Comparison of ENCODE assay signal across 11 cellular contexts in genomic region chr1:183030053-183030452, GRCh38. TPM values are rescaled to one million over a fixed set of nuclear protein-coding genes. Genes with fewer than 3 reads are reported as not detected.
DNase-seq lines count a peak whose midpoint lies in the region; ATAC-seq, FAIRE-seq and TF ChIP-seq lines count a peak whose summit lies in the region.
"Had no signal": no experiment of that assay in that cellular context is flagged by ENCODE, and none has a peak within 500 bp of the region (broad histone marks: within the 10 kb centered on the region; RNA-seq: fewer than 3 reads in every experiment).

No MANE protein-coding gene starts in this region.

- peak overlapping the region; percentile 25 for H3K4me3 ChIP-seq in coronary artery
- H3K4me3 ChIP-seq: uterus had no signal

- TF ChIP-seq POLR2A in H54 (IDR thresholded peaks at IDR 0.05; ENCODE audit: low read depth, low read length), result no peak

- FAIRE-seq in H54 (lab: Jason Lieb, UNC), result peak; percentile 6

- peak overlapping the region in 1 of 2 donors; percentile 29 for H3K27ac ChIP-seq in coronary artery
- H3K27ac ChIP-seq: uterus had no signal

- TF ChIP-seq CTCF in coronary artery (IDR thresholded peaks at IDR 0.05) (no peak), omental fat pad (IDR thresholded peaks at IDR 0.05) (no peak)

- ATAC-seq in omental fat pad (ENCODE audit: low FRiP score) (peak; percentile 19), HG03342 (IDR thresholded peaks at IDR 0.05; ENCODE audit: unreplicated experiment) (no peak)

- DNase-seq in H54 (ENCODE audit: insufficient read length, low spot score) (no peak), NCI-H774 (lab: John Stamatoyannopoulos, UW) (peak; percentile 40), coronary artery (ENCODE audit: low spot score) (no peak), omental fat pad (ENCODE audit: low spot score) (no peak), NCI-H748 (lab: John Stamatoyannopoulos, UW; ENCODE audit: unreplicated experiment) (no peak), NCI-H2227 treated with DMSO at 0.1 percent for 48 hours (lab: John Stamatoyannopoulos, UW) (no peak)
- no peak for DNase-seq in activated CD4-positive, alpha-beta T cell treated with anti-CD3 and anti-CD28 coated beads, Interleukin-2, amount 50 U/mL, for 4 hours
- DNase-seq: activated CD4-positive, alpha-beta T cell treated with anti-CD3 and anti-CD28 coated beads for 1 hour; cortex of kidney; uterus had no signal

RNA-seq across cellular contexts. Expression of gene LAMC1, which starts 6.8 kb away (rescaled TPM):
- total RNA-seq in omental fat pad, result 100 to 1,000 TPM; 377 to 829 (median 461) TPM
